In genomic region chr10:91711885-91712284, GRCh38 we compare ENCODE assay signal across 13 cellular contexts.
DNase-seq lines count a peak whose midpoint lies in the region; ATAC-seq, FAIRE-seq and TF ChIP-seq lines count a peak whose summit lies in the region.
"Had no signal": no experiment of that assay in that cellular context is flagged by ENCODE, and none has a peak within 500 bp of the region (broad histone marks: within the 10 kb centered on the region; RNA-seq: fewer than 3 reads in every experiment).

No MANE protein-coding gene starts in this region.

- H3K79me2 ChIP-seq in ACC112 (ENCODE audit: control insufficient read depth, insufficient read depth, low read length, unreplicated experiment): no peaks in the 10 kb centered on the region
- no peaks in the 10 kb centered on the region for H3K79me2 ChIP-seq in SK-N-SH (ENCODE audit: insufficient read depth)

- H3K9me2 ChIP-seq in SK-N-SH: no peaks in the 10 kb centered on the region

- H3K4me2 ChIP-seq in SK-N-SH: no peak overlapping the region

- peak overlapping the region; percentile 68 for H3K4me3 ChIP-seq in ACC112 (ENCODE audit: low read depth, low read length)
- no peak overlapping the region for H3K4me3 ChIP-seq in SK-N-SH (ENCODE audit: low read depth in 2 of 2, low read length in 1 of 2)
- H3K4me3 ChIP-seq: thoracic aorta had no signal

- no peak for TF ChIP-seq RAD21 in SK-N-SH (IDR thresholded peaks at IDR 0.05; ENCODE audit: low read length)

- CTCF ChIA-PET in SK-N-SH (lab: Yijun Ruan, JAX): no interaction called here

- H3K27ac ChIP-seq in ACC112 (ENCODE audit: low read depth, low read length) (no peak overlapping the region), SK-N-SH (ENCODE audit: low read depth in 2 of 2, low read length in 1 of 2) (no peak overlapping the region; a peak in 1 of 4 replicates)
- H3K27ac ChIP-seq: thoracic aorta had no signal

- POLR2A ChIA-PET in SK-N-SH (lab: Yijun Ruan, JAX): no interaction called here

- H2AFZ ChIP-seq in ACC112 (ENCODE audit: low read length, unreplicated experiment) (peak overlapping the region; percentile 90), SK-N-SH (ENCODE audit: low read depth) (peak overlapping the region; percentile 36; the same call in 1 of the 2 replicates)

- no peaks in the 10 kb centered on the region for H3F3A ChIP-seq in SK-N-SH (replicated peaks; ENCODE audit: insufficient read depth)

- no peak for TF ChIP-seq CTCF in SK-N-SH (IDR thresholded peaks at IDR 0.05)

- H3K36me3 ChIP-seq in ACC112 (ENCODE audit: insufficient read depth, low read length) (no peaks in the 10 kb centered on the region), SK-N-SH (replicated peaks in 1 of 2; ENCODE audit: control insufficient read depth in 1 of 2, insufficient read depth in 2 of 2, low read length in 1 of 2) (no peaks in the 10 kb centered on the region)
- H3K36me3 ChIP-seq: thoracic aorta had no signal

- H3K9me3 ChIP-seq in SK-N-SH: no peaks in the 10 kb centered on the region
- H3K9me3 ChIP-seq: thoracic aorta had no signal

- no peaks in the 10 kb centered on the region for H4K20me1 ChIP-seq in SK-N-SH (ENCODE audit: insufficient read depth)

- no peak overlapping the region for H3K9ac ChIP-seq in SK-N-SH

- peak; percentile 78 for ATAC-seq in GM19438 (IDR thresholded peaks at IDR 0.05; ENCODE audit: low read depth, unreplicated experiment)
- peak; percentile 67 for ATAC-seq in HG02943 (IDR thresholded peaks at IDR 0.05; ENCODE audit: low read depth, unreplicated experiment)
- no peak for ATAC-seq in GM18517 (IDR thresholded peaks at IDR 0.05; ENCODE audit: unreplicated experiment)
- ATAC-seq: natural killer cell had no signal

- H3K27me3 ChIP-seq in ACC112 (ENCODE audit: insufficient read depth, low read length) (no peaks in the 10 kb centered on the region), SK-N-SH (ENCODE audit: insufficient read depth) (no peaks in the 10 kb centered on the region)

- H3K4me1 ChIP-seq in ACC112 (ENCODE audit: control insufficient read depth, insufficient read depth, low read length, unreplicated experiment) (peaks cover 31% of the 10 kb centered on the region), SK-N-SH (ENCODE audit: control insufficient read depth in 1 of 2, insufficient read depth in 2 of 2, low read depth in 1 of 2, low read length in 1 of 2) (no peaks in the 10 kb centered on the region; a peak in 1 of 4 replicates)

- DNase-seq in SK-N-SH (no peak), SIG-M5 treated with dmso at 0.1 percent for 504 hours (lab: John Stamatoyannopoulos, UW; ENCODE audit: unreplicated experiment) (no peak), cortex of kidney (lab: John Stamatoyannopoulos, UW) (no peak), frontal cortex (ENCODE audit: low spot score in 2 of 2) (no peak)
- DNase-seq: activated CD8-positive, alpha-beta memory T cell treated with anti-CD3 and anti-CD28 coated beads, Interleukin-2, amount 50 U/mL, for 4 hours; H9; natural killer cell had no signal

- TF ChIP-seq EP300 in SK-N-SH (IDR thresholded peaks at IDR 0.05; ENCODE audit: borderline replicate concordance in 1 of 2, low read depth in 1 of 2, low read length in 1 of 2): no peak

- FAIRE-seq in frontal cortex (lab: Jason Lieb, UNC): no peak
- FAIRE-seq: A204.1 had no signal

TF ChIP-seq in SK-N-SH, 30 proteins besides CTCF, POLR2A, EP300 and RAD21:
- TF ChIP-seq NRF1 (IDR thresholded peaks at IDR 0.05; ENCODE audit: low read depth, low read length) (no peak), RXRA (IDR thresholded peaks at IDR 0.05; ENCODE audit: borderline replicate concordance, low read depth) (no peak), FOXJ3 (CRISPR knock-in tag; IDR thresholded peaks at IDR 0.05) (no peak), TCF12 (IDR thresholded peaks at IDR 0.05) (no peak), REST (IDR thresholded peaks at IDR 0.05; ENCODE audit: low read depth, low read length) (no peak), CHD2 (IDR thresholded peaks at IDR 0.05; ENCODE audit: low read length, partially characterized antibody) (no peak), GATA2 (CRISPR knock-in tag; IDR thresholded peaks at IDR 0.05) (no peak), FOXM1 (IDR thresholded peaks at IDR 0.05; ENCODE audit: low read depth) (no peak), MXI1 (IDR thresholded peaks at IDR 0.05; ENCODE audit: low read depth, low read length) (no peak)
